15 cellular contexts compared by ENCODE assay signal in genomic region chr1:107874221-107874620, GRCh38.
"Had no signal": no experiment of that assay in that cellular context is flagged by ENCODE, and none has a peak within 500 bp of the region (broad histone marks: within the 10 kb centered on the region; RNA-seq: fewer than 3 reads in every experiment).

No MANE protein-coding gene starts in this region.

- H3K4me3 ChIP-seq: smooth muscle cell, tibial nerve, vagina had no signal

- DNase-seq: activated CD4-positive, alpha-beta T cell treated with anti-CD3 and anti-CD28 coated beads for 48 hours; activated CD8-positive, alpha-beta memory T cell treated with anti-CD3 and anti-CD28 coated beads, Interleukin-2, amount 50 U/mL, for 48 hours; activated CD8-positive, alpha-beta T cell treated with anti-CD3 and anti-CD28 coated beads, Interleukin-2, amount 10 ng/mL, durations not matched to agents 7 days and 5 days; activated naive CD4-positive, alpha-beta T cell treated with Interleukin-2 at 50 U/mL for 16 hours; cerebellar nuclear complex; endodermal cell; foreskin melanocyte; head of caudate nucleus; left ventricle myocardium superior; right cardiac atrium; T-helper 1 cell had no signal

- H3K4me3 Mint-ChIP-seq: activated CD8-positive, alpha-beta T cell treated with anti-CD3 and anti-CD28 coated beads, Interleukin-2, amount 10 ng/mL, durations not matched to agents 7 days and 5 days; brain; endodermal cell had no signal

- H3K27me3 Mint-ChIP-seq: brain had no signal

- ATAC-seq: activated CD8-positive, alpha-beta T cell treated with anti-CD3 and anti-CD28 coated beads, Interleukin-2, amount 10 ng/mL, durations not matched to agents 7 days and 5 days; left ventricle myocardium superior; right cardiac atrium had no signal

- H3K27ac Mint-ChIP-seq: activated CD8-positive, alpha-beta T cell treated with anti-CD3 and anti-CD28 coated beads, Interleukin-2, amount 10 ng/mL, durations not matched to agents 7 days and 5 days had no signal
